ENCODE assay signal across 32 cellular contexts in genomic region chr5:146151970-146152369, GRCh38. TPM values are rescaled to one million over a fixed set of nuclear protein-coding genes. Genes with fewer than 3 reads are reported as not detected.
A peak's percentile ranks its signal among the peaks of the same experiment; 100 is the strongest.
DNase-seq lines count a peak whose midpoint lies in the region; ATAC-seq, FAIRE-seq and TF ChIP-seq lines count a peak whose summit lies in the region.
"Had no signal": no experiment of that assay in that cellular context is flagged by ENCODE, and none has a peak within 500 bp of the region (broad histone marks: within the 10 kb centered on the region; RNA-seq: fewer than 3 reads in every experiment).

No MANE protein-coding gene starts in this region.

- CTCF ChIA-PET in RWPE1 (lab: Yijun Ruan, JAX) = interaction anchor here (0.7 to 0.8 kb wide), 2 partner anchors 360 to 459 kb away, joined by 3 read pairs; no protein-coding TSS in a partner anchor

- no peaks in the 10 kb centered on the region for H3K27me3 ChIP-seq in keratinocyte (ENCODE audit: control insufficient read depth, extremely low read depth, insufficient read depth, low read length)
- H3K27me3 ChIP-seq: breast epithelium, colonic mucosa, neutrophil, Peyer's patch, sigmoid colon had no signal

- peak; percentile 27 for DNase-seq in NOMO-1 treated with DMSO at 0.1 percent for 48 hours (lab: John Stamatoyannopoulos, UW; ENCODE audit: unreplicated experiment)
- no peak for DNase-seq in NOMO-1 treated with dmso at 0.1 percent for 144 hours (lab: John Stamatoyannopoulos, UW; ENCODE audit: unreplicated experiment)
- no peak for DNase-seq in GM12891 (ENCODE audit: insufficient read length, low spot score)
- DNase-seq in RKO (ENCODE audit: low spot score) = peak; percentile 18
- no peak for DNase-seq in keratinocyte (ENCODE audit: low read depth, low spot score)
- DNase-seq in RWPE1 (ENCODE audit: low spot score) = no peak
- no peak for DNase-seq in central memory CD4-positive, alpha-beta T cell
- DNase-seq: 8988T; activated naive CD4-positive, alpha-beta T cell; activated T-cell treated with anti-CD3 and anti-CD28 coated beads, Interleukin-2, amount 50 U/mL, for 4 hours; CD4-positive, alpha-beta memory T cell; colonic mucosa; DMS 273 treated with DMSO at 0.1 percent for 48 hours; effector CD8-positive, alpha-beta T cell; foreskin melanocyte; HFFc6; Kasumi-1; left cardiac atrium; NCI-H1105 treated with DMSO at 0.1 percent for 48 hours; NCI-H1930; NCI-H526; NK-92 treated with Interleukin-12 subunit alpha and Interleukin-12 subunit beta, amount 100 ng/mL, for 24 hours; Peyer's patch; psoas muscle; sigmoid colon; stimulated activated CD4-positive, alpha-beta T cell treated with anti-CD3 and anti-CD28 coated beads, Interleukin-4, amount 100 ng/mL, for 24 hours; stimulated activated naive CD4-positive, alpha-beta T cell; T-helper 1 cell had no signal

- no peaks in the 10 kb centered on the region for H4K20me1 ChIP-seq in keratinocyte (ENCODE audit: control insufficient read depth, extremely low read depth, insufficient read depth, low read length)

- no peaks in the 10 kb centered on the region for H3K9me1 ChIP-seq in keratinocyte (ENCODE audit: control insufficient read depth, extremely low read depth, insufficient read depth, low read length)

- ATAC-seq in GM18520 (IDR thresholded peaks at IDR 0.05; ENCODE audit: unreplicated experiment) = no peak
- ATAC-seq: activated T-cell treated with anti-CD3 and anti-CD28 coated beads, Interleukin-2, amount 50 U/mL, for 4 hours; left cardiac atrium had no signal

- no peak overlapping the region for H3K4me2 ChIP-seq in keratinocyte (ENCODE audit: control insufficient read depth, extremely low read depth, insufficient read depth, low read depth, low read length)

- H3K4me3 ChIP-seq in keratinocyte (ENCODE audit: control insufficient read depth in 2 of 3, extremely low read depth in 1 of 3, insufficient read depth in 2 of 3, low read depth in 1 of 3, low read length in 3 of 3) = no peak overlapping the region
- H3K4me3 ChIP-seq: breast epithelium, colonic mucosa, Peyer's patch, psoas muscle, sigmoid colon, thoracic aorta had no signal

- H2AFZ ChIP-seq in keratinocyte (ENCODE audit: control insufficient read depth, low read length) = no peak overlapping the region

- no peaks in the 10 kb centered on the region for H3K4me1 ChIP-seq in keratinocyte (ENCODE audit: control insufficient read depth, extremely low read depth, insufficient read depth, low read length)
- H3K4me1 ChIP-seq: breast epithelium, colonic mucosa, Peyer's patch, psoas muscle, sigmoid colon had no signal

- H3K9me3 ChIP-seq in keratinocyte (ENCODE audit: control insufficient read depth, low read depth, low read length) = no peaks in the 10 kb centered on the region
- H3K9me3 ChIP-seq: breast epithelium, colonic mucosa, neutrophil, Peyer's patch, psoas muscle, sigmoid colon, thoracic aorta had no signal

- TF ChIP-seq POLR2A in GM12891 (IDR thresholded peaks at IDR 0.05; ENCODE audit: low read depth, low read length) = no peak

- no peaks in the 10 kb centered on the region for H3K79me2 ChIP-seq in keratinocyte (ENCODE audit: control insufficient read depth, insufficient read depth, low read length)

- TF ChIP-seq CTCF in keratinocyte (optimal IDR thresholded peaks at IDR 0.05 in 1 of 3, IDR thresholded peaks at IDR 0.05 in 1 of 3, conservative IDR thresholded peaks at IDR 0.05 in 1 of 3; ENCODE audit: extremely low read depth in 1 of 3, insufficient read depth in 2 of 3, low read length in 3 of 3) = no peak
- TF ChIP-seq CTCF in RWPE1 (conservative IDR thresholded peaks at IDR 0.05; ENCODE audit: low read depth) = no peak

- POLR2A ChIA-PET in RWPE1 (lab: Yijun Ruan, JAX; ENCODE audit: low non-redundant PET) = no interaction called here

- H3K27ac ChIP-seq in keratinocyte (ENCODE audit: control insufficient read depth, insufficient read depth, low read length) = no peak overlapping the region
- no peak overlapping the region for H3K27ac ChIP-seq in RWPE1
- H3K27ac ChIP-seq: breast epithelium, colonic mucosa, neutrophil, Peyer's patch, psoas muscle, sigmoid colon, thoracic aorta had no signal

- dilution Hi-C loops in keratinocyte (cut with MboI; ENCODE audit: extremely low pct_ligation_motif_present, low sequenced_read_pairs) = no loop called here

- peaks cover 8 to 22% of the 10 kb centered on the region in 2 experiments for H3K36me3 ChIP-seq in keratinocyte (ENCODE audit: control insufficient read depth in 2 of 2, extremely low read depth in 1 of 2, insufficient read depth in 2 of 2, low read length in 2 of 2)
- H3K36me3 ChIP-seq: colonic mucosa had no signal

- peak; percentile 51 for FAIRE-seq in GM12891 (lab: Jason Lieb, UNC)
- FAIRE-seq in keratinocyte (lab: Jason Lieb, UNC) = peak; percentile 9

- H3K9ac ChIP-seq in keratinocyte (ENCODE audit: control insufficient read depth, extremely low read depth, insufficient read depth, low read length) = no peak overlapping the region

TF ChIP-seq in GM12891, 5 proteins besides CTCF, POLR2A, EP300 and RAD21:
- TF ChIP-seq SPI1 (IDR thresholded peaks at IDR 0.05; ENCODE audit: low read depth, low read length) = no peak
- no peak for TF ChIP-seq POLR2AphosphoS5 (IDR thresholded peaks at IDR 0.05; ENCODE audit: low read depth, low read length)
- TF ChIP-seq TAF1 (IDR thresholded peaks at IDR 0.05; ENCODE audit: low read depth, low read length) = no peak
- TF ChIP-seq POU2F2 (IDR thresholded peaks at IDR 0.05; ENCODE audit: low read depth, low read length) = no peak

RNA-seq across cellular contexts. Expression of gene LARS1, which starts 30.5 kb away (rescaled TPM):
- 48.7 TPM for polyA plus RNA-seq in GM12891 (2012; ENCODE audit: low read depth, missing spikeins)
- polyA plus RNA-seq in keratinocyte = 19.7 to 42.3 TPM (median 24.8 TPM) in 3 replicates
- polyA plus RNA-seq in keratinocyte (2011; ENCODE audit: low read depth) = 240 TPM
- polyA plus RNA-seq in keratinocyte (2011; cell fraction: cytosol; rRNA removed) = 24.0 and 31.1 TPM in 2 replicates
- 54.0 and 75.9 TPM in 2 replicates for polyA plus RNA-seq in keratinocyte (2011; cell fraction: nucleus; rRNA removed)
- 64.5 and 70.2 TPM in 2 replicates for polyA plus RNA-seq in keratinocyte (2012; ENCODE audit: low replicate concordance)
- polyA minus RNA-seq in keratinocyte = 33.9 to 77.5 TPM (median 50.7 TPM) in 3 replicates
- polyA minus RNA-seq in keratinocyte (2011; cell fraction: cytosol; rRNA and poly(A)+ RNA removed) = 31.8 TPM
- 46.1 and 76.3 TPM in 2 replicates for polyA minus RNA-seq in keratinocyte (2011; cell fraction: nucleus; rRNA and poly(A)+ RNA removed)

RNA-seq across cellular contexts. Expression of gene PLAC8L1, which starts 46.6 kb away (rescaled TPM):
- 0.17 TPM for polyA plus RNA-seq in GM12891 (2012; ENCODE audit: low read depth, missing spikeins)
- 0.63 to 0.69 TPM in 2 of 3 replicates, not detected in the other for polyA plus RNA-seq in keratinocyte
- polyA plus RNA-seq in keratinocyte (2011; ENCODE audit: low read depth) = 0.59 TPM
- not detected in 2 replicates for polyA plus RNA-seq in keratinocyte (2011; cell fraction: cytosol; rRNA removed)
- 3.9 and 4.3 TPM in 2 replicates for polyA plus RNA-seq in keratinocyte (2011; cell fraction: nucleus; rRNA removed)
- polyA plus RNA-seq in keratinocyte (2012; ENCODE audit: low replicate concordance) = 0.21 and 1.0 TPM in 2 replicates
- not detected in 3 replicates for polyA minus RNA-seq in keratinocyte
- not detected for polyA minus RNA-seq in keratinocyte (2011; cell fraction: cytosol; rRNA and poly(A)+ RNA removed)
- 0.84 TPM in 1 of 2 replicates, not detected in the other for polyA minus RNA-seq in keratinocyte (2011; cell fraction: nucleus; rRNA and poly(A)+ RNA removed)
- polyA plus RNA-seq: CD4-positive, alpha-beta memory T cell had no signal

RNA-seq across cellular contexts. Expression of gene RBM27, which starts 51.4 kb away (rescaled TPM):
- 8.0 TPM for polyA plus RNA-seq in GM12891 (2012; ENCODE audit: low read depth, missing spikeins)
- 14.6 to 18.3 TPM (median 18.1 TPM) in 3 replicates for polyA plus RNA-seq in keratinocyte
- polyA plus RNA-seq in keratinocyte (2011; ENCODE audit: low read depth) = 9.6 TPM
- 8.8 and 17.1 TPM in 2 replicates for polyA plus RNA-seq in keratinocyte (2011; cell fraction: cytosol; rRNA removed)
- 10.6 and 14.1 TPM in 2 replicates for polyA plus RNA-seq in keratinocyte (2011; cell fraction: nucleus; rRNA removed)
- 9.3 and 12.3 TPM in 2 replicates for polyA plus RNA-seq in keratinocyte (2012; ENCODE audit: low replicate concordance)
- polyA minus RNA-seq in keratinocyte = 11.5 to 121 TPM (median 75.0 TPM) in 3 replicates
- polyA minus RNA-seq in keratinocyte (2011; cell fraction: cytosol; rRNA and poly(A)+ RNA removed) = 48.7 TPM
- polyA minus RNA-seq in keratinocyte (2011; cell fraction: nucleus; rRNA and poly(A)+ RNA removed) = 34.6 and 53.1 TPM in 2 replicates

Comparison
In these comparisons a context has a peak if more than half of its experiments do, and no peak if none do; other contexts are left out.
1. DNase-seq: peak in NOMO-1 treated with DMSO at 0.1 percent for 48 hours (single experiment) and RKO (single experiment); none in NOMO-1 treated with dmso at 0.1 percent for 144 hours (single experiment), GM12891 (single experiment), keratinocyte (single experiment), RWPE1 (single experiment) and central memory CD4-positive, alpha-beta T cell (single experiment).